17 cellular contexts compared by ENCODE assay signal in genomic region chr21:17797967-17798366, GRCh38. TPM values are rescaled to one million over a fixed set of nuclear protein-coding genes. Genes with fewer than 3 reads are reported as not detected.
DNase-seq lines count a peak whose midpoint lies in the region; ATAC-seq, FAIRE-seq and TF ChIP-seq lines count a peak whose summit lies in the region.
"Had no signal": no experiment of that assay in that cellular context is flagged by ENCODE, and none has a peak within 500 bp of the region (broad histone marks: within the 10 kb centered on the region; RNA-seq: fewer than 3 reads in every experiment).

No MANE protein-coding gene starts in this region.

- POLR2A ChIA-PET in CD8-positive, alpha-beta memory T cell (lab: Charles Lee), result interaction anchor here (1.2 to 1.5 kb wide), 3 partner anchors 14 to 21 kb away, joined by 3 to 6 read pairs (median 4); partner anchors contain the start of gene C21orf91
- POLR2A ChIA-PET in H1 (lab: Charles Lee; ENCODE audit: partially characterized antibody) (interaction anchor here (1.5 to 1.7 kb wide), 2 partner anchors 10 to 15 kb away, joined by 5 read pairs; no protein-coding TSS in a partner anchor), MCF 10A (lab: Yijun Ruan, JAX) (interaction anchor here (0.6 to 2.0 kb wide), 5 partner anchors 13 to 109 kb away, joined by 3 to 10 read pairs (median 4); no protein-coding TSS in a partner anchor)

- H3K4me3 ChIP-seq in CD8-positive, alpha-beta memory T cell (ENCODE audit: low read length), result no peak overlapping the region
- H3K4me3 ChIP-seq in SU-DHL-6 (ENCODE audit: insufficient read depth, low read length, poor library complexity, severe bottlenecking) (no peak overlapping the region), H1 (ENCODE audit: extremely low read depth in 1 of 4, insufficient read depth in 2 of 4, low read depth in 3 of 4, low read length in 4 of 4) (no peak overlapping the region)
- H3K4me3 ChIP-seq: GM12878, HAP-1 had no signal

- no peaks in the 10 kb centered on the region for H3K9me3 Mint-ChIP-seq in activated naive CD4-positive, alpha-beta T cell treated with anti-CD3 and anti-CD28 coated beads, Interleukin-2, amount 50 U/mL, for 24 hours
- H3K9me3 Mint-ChIP-seq in activated naive CD4-positive, alpha-beta T cell treated with anti-CD3 and anti-CD28 coated beads, Interleukin-2, amount 10 ng/mL, durations not matched to agents 7 days and 5 days, result peaks cover 3% of the 10 kb centered on the region
- H3K9me3 Mint-ChIP-seq in CD8-positive, alpha-beta memory T cell, result peaks cover 0 to 2% (median 0%) of the 10 kb centered on the region in 5 donors
- H3K9me3 Mint-ChIP-seq in MCF 10A (ENCODE audit: unreplicated experiment), result no peaks in the 10 kb centered on the region

- H4K5ac ChIP-seq in H1 (ENCODE audit: insufficient read length, low read depth, low read length), result no peak overlapping the region

- H3K14ac ChIP-seq in H1 (ENCODE audit: insufficient read length), result no peak overlapping the region

- H3K79me2 ChIP-seq in SU-DHL-6 (ENCODE audit: insufficient read depth, low read length) (peaks cover 93% of the 10 kb centered on the region), H1 (ENCODE audit: control insufficient read depth in 1 of 2, insufficient read depth in 2 of 2, low read length in 2 of 2) (peaks cover 0 to 23% of the 10 kb centered on the region in 2 experiments; a peak in 2 of 4 replicates)

- no peak overlapping the region for H4K8ac ChIP-seq in H1 (ENCODE audit: extremely low read depth, insufficient read depth, low read length)

- H3K23me2 ChIP-seq in H1 (ENCODE audit: low read depth, low read length), result no peaks in the 10 kb centered on the region

- no peak for ATAC-seq in GM18511 (IDR thresholded peaks at IDR 0.05; ENCODE audit: unreplicated experiment)
- ATAC-seq: GM12878 had no signal

- DNase-seq in activated naive CD4-positive, alpha-beta T cell treated with anti-CD3 and anti-CD28 coated beads, Interleukin-2, amount 10 ng/mL, durations not matched to agents 7 days and 5 days, result no peak
- no peak for DNase-seq in CD8-positive, alpha-beta memory T cell
- DNase-seq in H1 (ENCODE audit: low read depth in 1 of 2, low spot score in 2 of 2) (no peak), MCF 10A (ENCODE audit: unreplicated experiment) (no peak), NCI-H2029 treated with DMSO at 0.1 percent for 48 hours (lab: John Stamatoyannopoulos, UW) (no peak)
- DNase-seq: 8988T, Calu3, DMS 273 treated with DMSO at 0.1 percent for 48 hours, GOT3 had no signal

- no TSS peak for BruUV-seq in MCF 10A (replicated peaks; lab: Mats Ljungman, UMichigan)

- peak overlapping the region; percentile 41 for H3K27ac Mint-ChIP-seq in activated naive CD4-positive, alpha-beta T cell treated with anti-CD3 and anti-CD28 coated beads, Interleukin-2, amount 50 U/mL, for 24 hours
- H3K27ac Mint-ChIP-seq in activated naive CD4-positive, alpha-beta T cell treated with anti-CD3 and anti-CD28 coated beads, Interleukin-2, amount 10 ng/mL, durations not matched to agents 7 days and 5 days, result no peak overlapping the region
- peak overlapping the region in 6 of 8 donors; percentile 39 to 92 (median 81) for H3K27ac Mint-ChIP-seq in CD8-positive, alpha-beta memory T cell
- no peak overlapping the region for H3K27ac Mint-ChIP-seq in MCF 10A (ENCODE audit: low read depth, unreplicated experiment)
- H3K27ac Mint-ChIP-seq: B cell had no signal

- H3K4me1 ChIP-seq in CD8-positive, alpha-beta memory T cell (ENCODE audit: insufficient read depth, low read length), result peaks cover 49% of the 10 kb centered on the region
- H3K4me1 ChIP-seq in H1 (replicated peaks in 1 of 4; ENCODE audit: control insufficient read depth in 3 of 4, insufficient read depth in 4 of 4, low read length in 3 of 4), result no peaks in the 10 kb centered on the region
- H3K4me1 ChIP-seq: HAP-1 had no signal

- H3K27me3 Mint-ChIP-seq in activated naive CD4-positive, alpha-beta T cell treated with anti-CD3 and anti-CD28 coated beads, Interleukin-2, amount 50 U/mL, for 24 hours, result no peaks in the 10 kb centered on the region
- no peaks in the 10 kb centered on the region for H3K27me3 Mint-ChIP-seq in activated naive CD4-positive, alpha-beta T cell treated with anti-CD3 and anti-CD28 coated beads, Interleukin-2, amount 10 ng/mL, durations not matched to agents 7 days and 5 days
- H3K27me3 Mint-ChIP-seq in CD8-positive, alpha-beta memory T cell, result peaks cover 0 to 2% of the 10 kb centered on the region in 2 donors
- no peaks in the 10 kb centered on the region for H3K27me3 Mint-ChIP-seq in MCF 10A (ENCODE audit: insufficient read depth, unreplicated experiment)
- H3K27me3 Mint-ChIP-seq: B cell had no signal

- H2BK120ac ChIP-seq in H1 (replicated peaks; ENCODE audit: low read depth, low read length), result no peak overlapping the region

- H4K91ac ChIP-seq in H1 (replicated peaks; ENCODE audit: insufficient read length, low read length), result no peak overlapping the region

- no peaks in the 10 kb centered on the region for H3K36me3 ChIP-seq in CD8-positive, alpha-beta memory T cell (ENCODE audit: insufficient read depth, low read length)
- peaks cover 25% of the 10 kb centered on the region for H3K36me3 ChIP-seq in SU-DHL-6 (ENCODE audit: low read length)
- peaks cover 2 to 32% (median 19%) of the 10 kb centered on the region in 4 experiments; a peak in 6 of 8 replicates for H3K36me3 ChIP-seq in H1 (ENCODE audit: control insufficient read depth in 2 of 4, insufficient read depth in 4 of 4, low read length in 3 of 4)

- H3K79me1 ChIP-seq in H1 (ENCODE audit: low read depth, low read length), result no peaks in the 10 kb centered on the region

- no peak overlapping the region for H2BK20ac ChIP-seq in H1 (ENCODE audit: low read length)

- no peak overlapping the region for H2BK5ac ChIP-seq in H1 (ENCODE audit: low read depth, low read length)

- TF ChIP-seq CTCF in SU-DHL-6 (IDR thresholded peaks at IDR 0.05; ENCODE audit: insufficient read depth, low read length, poor library complexity, severe bottlenecking) (no peak), H1 (IDR thresholded peaks at IDR 0.05; ENCODE audit: control extremely low read depth in 1 of 3, insufficient read depth in 1 of 3, low read depth in 1 of 3, low read length in 3 of 3) (no peak), MCF 10A (IDR thresholded peaks at IDR 0.05; ENCODE audit: unreplicated experiment) (no peak)

- H3K9ac ChIP-seq in SU-DHL-6 (ENCODE audit: low read length) (no peak overlapping the region), H1 (replicated peaks in 1 of 4; ENCODE audit: extremely low read depth in 1 of 4, low read depth in 3 of 4, low read length in 3 of 4) (no peak overlapping the region)

- H4K20me1 ChIP-seq in SU-DHL-6 (ENCODE audit: low read depth, low read length) (no peaks in the 10 kb centered on the region), H1 (replicated peaks in 1 of 2; ENCODE audit: control insufficient read depth in 1 of 2, insufficient read depth in 2 of 2, low read length in 2 of 2) (peaks cover 0 to 2% of the 10 kb centered on the region in 2 experiments)

- peaks cover 62% of the 10 kb centered on the region for H3K4me1 Mint-ChIP-seq in activated naive CD4-positive, alpha-beta T cell treated with anti-CD3 and anti-CD28 coated beads, Interleukin-2, amount 50 U/mL, for 24 hours
- H3K4me1 Mint-ChIP-seq in activated naive CD4-positive, alpha-beta T cell treated with anti-CD3 and anti-CD28 coated beads, Interleukin-2, amount 10 ng/mL, durations not matched to agents 7 days and 5 days, result peaks cover 50% of the 10 kb centered on the region
- peaks cover 59 to 89% (median 84%) of the 10 kb centered on the region in 3 donors for H3K4me1 Mint-ChIP-seq in CD8-positive, alpha-beta memory T cell
- H3K4me1 Mint-ChIP-seq in MCF 10A (ENCODE audit: insufficient read depth, unreplicated experiment), result peaks cover 15% of the 10 kb centered on the region

- TF ChIP-seq EP300 in H1 (IDR thresholded peaks at IDR 0.05; ENCODE audit: borderline replicate concordance in 1 of 2, low read depth in 2 of 2, low read length in 2 of 2), result no peak

- H2BK12ac ChIP-seq in H1 (ENCODE audit: low read depth, low read length), result no peak overlapping the region

- H2AFZ ChIP-seq in SU-DHL-6 (ENCODE audit: low read depth, low read length, severe bottlenecking) (no peak overlapping the region), H1 (ENCODE audit: low read length) (no peak overlapping the region)

- no peaks in the 10 kb centered on the region for H3K27me3 ChIP-seq in CD8-positive, alpha-beta memory T cell (ENCODE audit: insufficient read depth, low read length, poor library complexity, severe bottlenecking)
- no peaks in the 10 kb centered on the region for H3K27me3 ChIP-seq in SU-DHL-6 (ENCODE audit: low read length)
- no peaks in the 10 kb centered on the region for H3K27me3 ChIP-seq in H1 (replicated peaks in 1 of 4; ENCODE audit: control insufficient read depth in 3 of 4, extremely low read depth in 1 of 4, insufficient read depth in 3 of 4, low read length in 3 of 4)

- H3K18ac ChIP-seq in H1 (ENCODE audit: extremely low read depth, low read length), result no peak overlapping the region

- no peak overlapping the region for H3K23ac ChIP-seq in H1 (ENCODE audit: insufficient read length)

- no peak for FAIRE-seq in H1 (lab: Jason Lieb, UNC)
- FAIRE-seq: GM12878, GM18507 had no signal

- no peak overlapping the region for H2AK5ac ChIP-seq in H1 (ENCODE audit: low read depth, low read length)

- peaks cover 66% of the 10 kb centered on the region for H3F3A ChIP-seq in SU-DHL-6 (ENCODE audit: insufficient read depth)

- WGBS in H1 (ENCODE audit: extremely low coverage in 1 of 2, insufficient coverage in 1 of 2, insufficient read length in 1 of 2, insufficient replicate concordance in 2 of 2, low coverage in 1 of 2, low lambda C conversion rate in 2 of 2, missing lambda C conversion rate in 1 of 2), 2 experiments, result 90% methylated on average over 2 of the region's 2 CpGs; no CpG with 5 or more reads in 1 of the 2 experiments

- no peak overlapping the region for H3K27ac ChIP-seq in CD8-positive, alpha-beta memory T cell (ENCODE audit: low read depth, low read length)
- H3K27ac ChIP-seq in SU-DHL-6 (ENCODE audit: low read depth, low read length) (peak overlapping the region; percentile 99), H1 (ENCODE audit: low read depth, low read length) (no peak overlapping the region)
- H3K27ac ChIP-seq: C4-2B had no signal

- intact Hi-C loops in MCF 10A (cut with micrococcal nuclease), result no loop called here

- no peak for TF ChIP-seq POLR2A in H1 (IDR thresholded peaks at IDR 0.05; ENCODE audit: control extremely low read depth in 1 of 2, low read depth in 2 of 2, low read length in 2 of 2)

- TF ChIP-seq RAD21 in H1 (IDR thresholded peaks at IDR 0.05 in 1 of 2, conservative IDR thresholded peaks at IDR 0.05 in 1 of 2; ENCODE audit: low read depth in 2 of 2, low read length in 2 of 2), result no peak

- no peaks in the 10 kb centered on the region for H3K9me2 ChIP-seq in SU-DHL-6 (replicated peaks; ENCODE audit: insufficient read depth, low read length)

- H3K4me2 ChIP-seq in SU-DHL-6 (ENCODE audit: low read depth, low read length, poor library complexity, severe bottlenecking), result peak overlapping the region; percentile 95
- no peak overlapping the region for H3K4me2 ChIP-seq in H1 (ENCODE audit: insufficient read depth in 1 of 2, low read depth in 2 of 2, low read length in 2 of 2)

- CTCF ChIA-PET in activated naive CD4-positive, alpha-beta T cell treated with anti-CD3 and anti-CD28 coated beads, Interleukin-2, amount 10 ng/mL, durations not matched to agents 7 days and 5 days (lab: Charles Lee), result interaction anchor here (1.0 kb wide), 1 partner anchor 21 kb away, joined by 7 read pairs; the partner anchor contains the start of gene C21orf91
- CTCF ChIA-PET in CD8-positive, alpha-beta memory T cell (lab: Charles Lee), result interaction anchor here (1.3 to 2.1 kb wide), 5 partner anchors 10 to 22 kb away, joined by 4 to 7 read pairs (median 5); no protein-coding TSS in a partner anchor
- CTCF ChIA-PET in H1 (lab: Charles Lee; ENCODE audit: partially characterized antibody) (interaction anchor here (1.7 kb wide), 1 partner anchor 26 kb away, joined by 4 read pairs; no protein-coding TSS in a partner anchor), MCF 10A (lab: Yijun Ruan, JAX) (no interaction called here)

- no peak overlapping the region for H3K4ac ChIP-seq in H1 (replicated peaks; ENCODE audit: insufficient read length, low read depth, low read length)

- no peaks in the 10 kb centered on the region for H3K9me3 ChIP-seq in CD8-positive, alpha-beta memory T cell (ENCODE audit: low read length)
- H3K9me3 ChIP-seq in SU-DHL-6 (ENCODE audit: insufficient read depth, low read length) (no peaks in the 10 kb centered on the region), H1 (ENCODE audit: insufficient read depth in 2 of 2, low read depth in 1 of 2, low read length in 1 of 2) (no peaks in the 10 kb centered on the region; a peak in 1 of 4 replicates)
- H3K9me3 ChIP-seq: HAP-1 had no signal

- H3K56ac ChIP-seq in H1 (replicated peaks; ENCODE audit: insufficient read length, low read depth, low read length), result no peak overlapping the region

- no peak overlapping the region for H2BK15ac ChIP-seq in H1 (ENCODE audit: low read length)

- no peak overlapping the region for H3K4me3 Mint-ChIP-seq in activated naive CD4-positive, alpha-beta T cell treated with anti-CD3 and anti-CD28 coated beads, Interleukin-2, amount 50 U/mL, for 24 hours
- H3K4me3 Mint-ChIP-seq in activated naive CD4-positive, alpha-beta T cell treated with anti-CD3 and anti-CD28 coated beads, Interleukin-2, amount 10 ng/mL, durations not matched to agents 7 days and 5 days, result no peak overlapping the region
- H3K4me3 Mint-ChIP-seq in CD8-positive, alpha-beta memory T cell, result peak overlapping the region in 1 of 7 donors; percentile 33
- H3K4me3 Mint-ChIP-seq in MCF 10A (ENCODE audit: unreplicated experiment), result no peak overlapping the region
- H3K4me3 Mint-ChIP-seq: B cell had no signal

- H3K36me3 Mint-ChIP-seq in activated naive CD4-positive, alpha-beta T cell treated with anti-CD3 and anti-CD28 coated beads, Interleukin-2, amount 50 U/mL, for 24 hours, result peaks cover 21% of the 10 kb centered on the region
- peaks cover 53% of the 10 kb centered on the region for H3K36me3 Mint-ChIP-seq in activated naive CD4-positive, alpha-beta T cell treated with anti-CD3 and anti-CD28 coated beads, Interleukin-2, amount 10 ng/mL, durations not matched to agents 7 days and 5 days
- peaks cover 12 to 48% (median 17%) of the 10 kb centered on the region in 3 donors for H3K36me3 Mint-ChIP-seq in CD8-positive, alpha-beta memory T cell
- H3K36me3 Mint-ChIP-seq in MCF 10A (ENCODE audit: insufficient read depth, unreplicated experiment), result peaks cover 19% of the 10 kb centered on the region

RNA-seq across cellular contexts. Expression of gene C21orf91, which starts 21.2 kb away (rescaled TPM):
- 10 to 100 TPM; 39.6 to 42.8 TPM for total RNA-seq in CD8-positive, alpha-beta memory T cell
- 54.1 TPM for polyA plus RNA-seq in CD8-positive, alpha-beta memory T cell
- total RNA-seq in H1 (2021; fragmentation: NEBNext Ultra II Directional; extraction: Animal tissue kit (Norgen Biotek cat#: 25700)), result 33.6 and 33.9 TPM in 2 replicates
- 3.1 and 4.9 TPM in 2 replicates for polyA plus RNA-seq in H1 (2011; rRNA removed)
- 6.7 TPM for polyA plus RNA-seq in H1 (2011; cell fraction: cytosol; rRNA removed)
- 3.1 TPM for polyA plus RNA-seq in H1 (2011; cell fraction: nucleus; rRNA removed)
- polyA plus RNA-seq in H1 (2012, experiment 1 of 2), result 7.7 to 17.0 TPM (median 9.2 TPM) in 4 replicates
- polyA plus RNA-seq in H1 (2012, experiment 2 of 2), result 0.98 TPM
- 12.4 TPM for polyA plus RNA-seq in H1 (2013, experiment 1 of 2)
- polyA plus RNA-seq in H1 (2013, experiment 2 of 2), result 13.6 TPM
- polyA minus RNA-seq in H1 (2011; rRNA and poly(A)+ RNA removed), result 16.2 and 24.6 TPM in 2 replicates
- 16.7 TPM for polyA minus RNA-seq in H1 (2011; cell fraction: cytosol; rRNA and poly(A)+ RNA removed)
- polyA minus RNA-seq in H1 (2011; cell fraction: nucleus; rRNA and poly(A)+ RNA removed), result 25.0 TPM
- total RNA-seq in MCF 10A (2022), result 21.0 and 22.1 TPM in 2 replicates

Comparison
In these comparisons a context has a peak if more than half of its experiments do, and no peak if none do; other contexts are left out.
1. H3K27ac Mint-ChIP-seq: peak in activated naive CD4-positive, alpha-beta T cell treated with anti-CD3 and anti-CD28 coated beads, Interleukin-2, amount 50 U/mL, for 24 hours (single experiment) and CD8-positive, alpha-beta memory T cell (6 of 8); none in activated naive CD4-positive, alpha-beta T cell treated with anti-CD3 and anti-CD28 coated beads, Interleukin-2, amount 10 ng/mL, durations not matched to agents 7 days and 5 days (single experiment) and MCF 10A (single experiment).